In the genomic region with DNA sequence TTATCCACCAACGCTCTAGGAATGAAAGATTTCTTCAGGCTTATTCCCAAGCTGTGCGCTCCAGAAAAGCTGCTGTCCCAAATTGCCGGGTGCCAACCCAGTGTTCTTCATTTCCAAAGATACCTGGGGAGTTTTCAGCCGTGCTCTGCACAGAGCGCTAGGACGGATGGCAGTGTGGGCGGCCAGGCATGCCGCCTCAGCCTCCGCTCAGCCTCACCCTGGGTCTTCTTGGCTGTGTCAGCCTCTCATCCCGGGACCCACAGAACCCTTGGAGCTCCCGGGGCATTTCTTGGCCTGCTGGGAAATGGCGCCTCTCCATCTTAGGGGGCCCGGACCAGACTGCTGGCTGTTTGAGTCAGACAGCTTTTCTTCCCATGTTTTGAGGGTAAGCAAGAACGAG, we compare ENCODE assay signal across 15 cellular contexts.
A peak's percentile ranks its signal among the peaks of the same experiment; 100 is the strongest.
DNase-seq lines count a peak whose midpoint lies in the region; ATAC-seq and TF ChIP-seq lines count a peak whose summit lies in the region.
"Had no signal": no experiment of that assay in that cellular context is flagged by ENCODE, and none has a peak within 500 bp of the region (broad histone marks: within the 10 kb centered on the region; RNA-seq: fewer than 3 reads in every experiment).

No MANE protein-coding gene starts in this region.

- BruUV-seq in Panc1 (replicated peaks; lab: Mats Ljungman, UMichigan), result no TSS peak

- H3K36me3 ChIP-seq in BLaER1, result no peaks in the 10 kb centered on the region
- no peaks in the 10 kb centered on the region for H3K36me3 ChIP-seq in DND-41 (ENCODE audit: insufficient read depth, low read length)
- no peaks in the 10 kb centered on the region for H3K36me3 ChIP-seq in Panc1 (ENCODE audit: control insufficient read depth, insufficient read depth, low read length)
- H3K36me3 ChIP-seq in neuronal stem cell (replicated peaks in 1 of 2; ENCODE audit: control insufficient read depth in 2 of 2, insufficient read depth in 2 of 2, low read length in 2 of 2), result no peaks in the 10 kb centered on the region
- H3K36me3 ChIP-seq in esophagus squamous epithelium, result no peaks in the 10 kb centered on the region

- H2AK5ac ChIP-seq in neuronal stem cell (ENCODE audit: low read depth, low read length), result peak overlapping the region; percentile 32

- no peak overlapping the region for H4K8ac ChIP-seq in neuronal stem cell (ENCODE audit: low read depth, low read length)

- H3K14ac ChIP-seq in neuronal stem cell (ENCODE audit: low read length), result no peak overlapping the region

- H3K4me1 ChIP-seq in BLaER1 (peaks cover 98% of the 10 kb centered on the region), DND-41 (ENCODE audit: insufficient read depth, low read length) (peaks cover 100% of the 10 kb centered on the region), Panc1 (ENCODE audit: control insufficient read depth, insufficient read depth, low read length) (peaks cover 3% of the 10 kb centered on the region), neuronal stem cell (ENCODE audit: control insufficient read depth in 2 of 2, insufficient read depth in 1 of 2, low read depth in 1 of 2, low read length in 2 of 2) (no peaks in the 10 kb centered on the region), esophagus squamous epithelium (peaks cover 3 to 45% (median 6%) of the 10 kb centered on the region in 3 donors)

- H2BK15ac ChIP-seq in neuronal stem cell (ENCODE audit: low read length), result no peak overlapping the region

- H3K4me2 ChIP-seq in BLaER1 (peak overlapping the region; percentile 73), DND-41 (ENCODE audit: insufficient read depth, low read length) (no peak overlapping the region), neuronal stem cell (ENCODE audit: insufficient read depth, low read length, poor library complexity, severe bottlenecking) (no peak overlapping the region)

- peaks cover 8% of the 10 kb centered on the region; the same call in 1 of the 2 replicates for H3K9me3 ChIP-seq in BLaER1
- no peaks in the 10 kb centered on the region for H3K9me3 ChIP-seq in DND-41 (ENCODE audit: insufficient read depth, low read length, severe bottlenecking)
- H3K9me3 ChIP-seq in Panc1 (ENCODE audit: control insufficient read depth, insufficient read depth, low read depth, low read length), result no peaks in the 10 kb centered on the region
- H3K9me3 ChIP-seq in neuronal stem cell (replicated peaks in 1 of 2; ENCODE audit: control insufficient read depth in 2 of 2, insufficient read depth in 1 of 2, low read depth in 1 of 2, low read length in 2 of 2), result no peaks in the 10 kb centered on the region
- H3K9me3 ChIP-seq in esophagus squamous epithelium, result no peaks in the 10 kb centered on the region

- peak overlapping the region; percentile 7; the same call in 1 of the 2 replicates for H3K4me3 ChIP-seq in BLaER1
- H3K4me3 ChIP-seq in DND-41 (ENCODE audit: low read depth in 1 of 2, low read length in 2 of 2), result no peak overlapping the region
- H3K4me3 ChIP-seq in Panc1 (ENCODE audit: low read depth in 2 of 2, low read length in 2 of 2), result no peak overlapping the region
- no peak overlapping the region for H3K4me3 ChIP-seq in neuronal stem cell (ENCODE audit: low read length in 2 of 2)
- H3K4me3 ChIP-seq in esophagus squamous epithelium, result no peak overlapping the region
- H3K4me3 ChIP-seq: GM12878, GM23248 had no signal

- H2BK120ac ChIP-seq in neuronal stem cell (ENCODE audit: low read depth, low read length), result no peak overlapping the region

- no peak overlapping the region for H3K18ac ChIP-seq in neuronal stem cell (ENCODE audit: low read length)

- in situ Hi-C loops in Panc1 (cut with HindIII; ENCODE audit: low pct_unique_long_range_greater_than_20kb, low sequenced_read_pairs), result no loop called here

- H2AFZ ChIP-seq in DND-41 (ENCODE audit: low read depth, low read length) (no peak overlapping the region), neuronal stem cell (ENCODE audit: low read length) (no peak overlapping the region)
- H2AFZ ChIP-seq: GM23248 had no signal

- intact Hi-C loops in Panc1 (cut with micrococcal nuclease; ENCODE audit: unreplicated experiment), result no loop called here
- intact Hi-C loops in esophagus squamous epithelium (cut with DNase I), result no loop called here

- ATAC-seq in DND-41 (ENCODE audit: insufficient read depth, low read depth) (no peak), Panc1 (no peak)
- ATAC-seq: CD8-positive, alpha-beta T cell; GM12878 had no signal

- no peak overlapping the region for H3K9ac ChIP-seq in BLaER1
- no peak overlapping the region for H3K9ac ChIP-seq in DND-41 (ENCODE audit: low read depth, low read length)
- H3K9ac ChIP-seq in neuronal stem cell (ENCODE audit: low read depth, low read length, poor library complexity), result no peak overlapping the region
- H3K9ac ChIP-seq: GM23248 had no signal

- no peak overlapping the region for H3K23ac ChIP-seq in neuronal stem cell (ENCODE audit: low read depth, low read length, poor library complexity)

- no peak for TF ChIP-seq POLR2A in esophagus squamous epithelium (IDR thresholded peaks at IDR 0.05)

- H4K20me1 ChIP-seq in BLaER1 (no peaks in the 10 kb centered on the region), DND-41 (ENCODE audit: insufficient read depth, low read length) (no peaks in the 10 kb centered on the region)

- TF ChIP-seq CTCF in DND-41 (IDR thresholded peaks at IDR 0.05; ENCODE audit: borderline replicate concordance, extremely low read depth, low read length, poor library complexity, severe bottlenecking), result no peak
- no peak for TF ChIP-seq CTCF in Panc1 (IDR thresholded peaks at IDR 0.05)
- no peak for TF ChIP-seq CTCF in esophagus squamous epithelium (IDR thresholded peaks at IDR 0.05)

- POLR2A ChIA-PET in Panc1 (lab: Charles Lee), result interaction anchor here (0.6 kb wide), 1 partner anchor 130 kb away, joined by 4 read pairs; no protein-coding TSS in a partner anchor

- H3K27me3 ChIP-seq in BLaER1, result peaks cover 19% of the 10 kb centered on the region; the same call in 1 of the 2 replicates
- H3K27me3 ChIP-seq in DND-41 (ENCODE audit: insufficient read depth, low read length, poor library complexity), result no peaks in the 10 kb centered on the region
- H3K27me3 ChIP-seq in Panc1 (ENCODE audit: control insufficient read depth, insufficient read depth, low read length), result no peaks in the 10 kb centered on the region
- peaks cover 0 to 18% (median 0%) of the 10 kb centered on the region in 3 experiments for H3K27me3 ChIP-seq in neuronal stem cell (ENCODE audit: control insufficient read depth in 3 of 3, insufficient read depth in 3 of 3, low read depth in 1 of 3, low read length in 3 of 3)
- no peaks in the 10 kb centered on the region for H3K27me3 ChIP-seq in esophagus squamous epithelium

- WGBS in neuronal stem cell (ENCODE audit: extremely low coverage in 2 of 2, insufficient read length in 2 of 2, insufficient replicate concordance in 1 of 2), 2 donors, result no CpG with 5 or more reads among the region's 14 CpGs
- WGBS in esophagus squamous epithelium, 2 donors, result 60 to 92% methylated on average over 1 to 10 of the region's 14 CpGs

- H3K79me1 ChIP-seq in neuronal stem cell (ENCODE audit: low read depth, low read length), result no peaks in the 10 kb centered on the region

- no peak overlapping the region for H4K91ac ChIP-seq in neuronal stem cell (ENCODE audit: low read depth, low read length, poor library complexity)

- H2BK12ac ChIP-seq in neuronal stem cell (ENCODE audit: low read length), result peak overlapping the region; percentile 46

- H3K27ac ChIP-seq in BLaER1 (peak overlapping the region; percentile 46; the same call in 1 of the 2 replicates), DND-41 (ENCODE audit: low read length) (peak overlapping the region; percentile 72; the same call in 1 of the 2 replicates), Panc1 (ENCODE audit: low read length) (peak overlapping the region; percentile 46; the same call in 1 of the 2 replicates), neuronal stem cell (replicated peaks; ENCODE audit: low read length) (no peak overlapping the region), esophagus squamous epithelium (no peak overlapping the region)
- H3K27ac ChIP-seq: C4-2B, GM23248 had no signal

- H2BK5ac ChIP-seq in neuronal stem cell (ENCODE audit: low read length), result no peak overlapping the region

- no peak for DNase-seq in DND-41
- DNase-seq in Panc1 (ENCODE audit: low read depth, low spot score), result no peak
- DNase-seq in neuronal stem cell (ENCODE audit: low spot score), result no peak
- no peak for DNase-seq in esophagus squamous epithelium (lab: John Stamatoyannopoulos, UW)
- no peak for DNase-seq in activated CD4-positive, alpha-beta T cell treated with anti-CD3 and anti-CD28 coated beads for 48 hours
- DNase-seq in activated naive CD4-positive, alpha-beta T cell (lab: John Stamatoyannopoulos, UW), result no peak
- DNase-seq: ACHN; CD8-positive, alpha-beta T cell; COR-L47; DMS53; GM23248; H7 had no signal

- CTCF ChIA-PET in Panc1 (lab: Charles Lee), result interaction anchor here (0.6 kb wide), 1 partner anchor 70 kb away, joined by 3 read pairs; no protein-coding TSS in a partner anchor

- H3K79me2 ChIP-seq in DND-41 (ENCODE audit: insufficient read depth, low read length), result peaks cover 21% of the 10 kb centered on the region

- H3K4ac ChIP-seq in neuronal stem cell (ENCODE audit: low read length), result no peak overlapping the region

Comparison
In these comparisons a context has a peak if more than half of its experiments do, and no peak if none do; other contexts are left out.
1. H3K27ac ChIP-seq: peak in BLaER1 (single experiment), DND-41 (single experiment) and Panc1 (single experiment); none in neuronal stem cell (single experiment) and esophagus squamous epithelium (0 of 4).